14 cellular contexts compared by ENCODE assay signal in the genomic region with DNA sequence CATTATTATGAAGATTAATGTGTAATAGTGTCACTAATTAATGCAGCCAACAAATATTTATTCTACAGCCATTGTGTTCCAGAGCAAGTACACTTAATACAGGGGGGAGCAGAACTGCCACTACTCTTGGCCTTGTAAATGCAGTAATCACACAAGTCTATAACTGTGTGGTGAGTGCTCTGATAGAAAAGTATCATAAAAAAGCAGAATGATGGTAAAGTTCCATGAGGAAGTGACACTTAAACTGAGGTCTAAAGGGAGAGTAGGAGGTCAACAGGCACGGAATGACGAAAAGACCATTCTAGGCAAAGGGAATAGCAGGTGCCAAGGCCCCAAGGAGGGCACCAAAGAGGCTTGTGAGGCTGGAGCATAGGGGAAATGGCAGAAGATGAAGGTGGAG.
A peak's percentile ranks its signal among the peaks of the same experiment; 100 is the strongest.
DNase-seq lines count a peak whose midpoint lies in the region; ATAC-seq, FAIRE-seq and TF ChIP-seq lines count a peak whose summit lies in the region.
"Had no signal": no experiment of that assay in that cellular context is flagged by ENCODE, and none has a peak within 500 bp of the region (broad histone marks: within the 10 kb centered on the region; RNA-seq: fewer than 3 reads in every experiment).

No MANE protein-coding gene starts in this region.

- FAIRE-seq in small intestine (lab: Jason Lieb, UNC), result no peak
- FAIRE-seq: H54 had no signal

- H3K27ac ChIP-seq in 22Rv1, result peak overlapping the region; percentile 86
- H3K27ac ChIP-seq in small intestine (ENCODE audit: low read depth in 1 of 2, low read length in 1 of 2), result no peak overlapping the region
- H3K27ac ChIP-seq: BLaER1, GM23248, HL-60 had no signal

- H3K4me3 ChIP-seq in small intestine (ENCODE audit: low read depth in 1 of 2, low read length in 2 of 2), result no peak overlapping the region
- H3K4me3 ChIP-seq: BLaER1, GM23248 had no signal

- intact Hi-C loops in left colon (cut with DNase I, micrococcal nuclease), result no loop called here

- no peaks in the 10 kb centered on the region for H3K27me3 ChIP-seq in small intestine (ENCODE audit: control insufficient read depth in 2 of 2, insufficient read depth in 2 of 2, low read length in 2 of 2)
- H3K27me3 ChIP-seq: BLaER1 had no signal

- H3K36me3 ChIP-seq in small intestine (ENCODE audit: control insufficient read depth in 2 of 2, insufficient read depth in 2 of 2, low read length in 2 of 2), result no peaks in the 10 kb centered on the region
- H3K36me3 ChIP-seq: BLaER1 had no signal

- peaks cover 2% of the 10 kb centered on the region for H3K9me3 ChIP-seq in small intestine (ENCODE audit: control insufficient read depth, low read depth)

- TF ChIP-seq CTCF in 22Rv1 (IDR thresholded peaks at IDR 0.05), result no peak

- peaks cover 0 to 3% of the 10 kb centered on the region in 2 donors for H3K4me1 ChIP-seq in small intestine (ENCODE audit: control insufficient read depth in 2 of 2, insufficient read depth in 1 of 2, low read depth in 1 of 2, low read length in 1 of 2)
- H3K4me1 ChIP-seq: BLaER1 had no signal

- peak; percentile 76 for ATAC-seq in left colon
- no peak for ATAC-seq in GM18858 (IDR thresholded peaks at IDR 0.05; ENCODE audit: unreplicated experiment)
- ATAC-seq in SK-N-SH treated with all-trans-retinoic acid at 6 μM for 48 hours, result no peak
- ATAC-seq: HCT116 had no signal

- 28 to 63% (median 51%) methylated on average over 2 of the region's 2 CpGs for WGBS in small intestine, 3 donors

- DNase-seq in MV-4-11 (lab: John Stamatoyannopoulos, UW) (peak; percentile 28), left colon (no peak), small intestine (peak; percentile 14), DMS53 (lab: John Stamatoyannopoulos, UW) (no peak), NCI-H345 treated with DMSO at 0.1 percent for 48 hours (lab: John Stamatoyannopoulos, UW; ENCODE audit: unreplicated experiment) (no peak)
- DNase-seq: AML-193, GM23248 had no signal

TF ChIP-seq in SK-N-SH treated with all-trans-retinoic acid at 6 μM for 48 hours, 23 proteins besides CTCF, POLR2A, EP300 and RAD21:
- TF ChIP-seq, protein P1, sequence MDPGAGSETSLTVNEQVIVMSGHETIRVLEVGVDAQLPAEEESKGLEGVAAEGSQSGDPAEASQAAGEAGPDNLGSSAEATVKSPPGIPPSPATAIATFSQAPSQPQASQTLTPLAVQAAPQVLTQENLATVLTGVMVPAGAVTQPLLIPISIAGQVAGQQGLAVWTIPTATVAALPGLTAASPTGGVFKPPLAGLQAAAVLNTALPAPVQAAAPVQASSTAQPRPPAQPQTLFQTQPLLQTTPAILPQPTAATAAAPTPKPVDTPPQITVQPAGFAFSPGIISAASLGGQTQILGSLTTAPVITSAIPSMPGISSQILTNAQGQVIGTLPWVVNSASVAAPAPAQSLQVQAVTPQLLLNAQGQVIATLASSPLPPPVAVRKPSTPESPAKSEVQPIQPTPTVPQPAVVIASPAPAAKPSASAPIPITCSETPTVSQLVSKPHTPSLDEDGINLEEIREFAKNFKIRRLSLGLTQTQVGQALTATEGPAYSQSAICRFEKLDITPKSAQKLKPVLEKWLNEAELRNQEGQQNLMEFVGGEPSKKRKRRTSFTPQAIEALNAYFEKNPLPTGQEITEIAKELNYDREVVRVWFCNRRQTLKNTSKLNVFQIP (CRISPR knock-in tag; IDR thresholded peaks at IDR 0.05; ENCODE audit: borderline replicate concordance, low read depth), result no peak
- no peak for TF ChIP-seq PATZ1 (CRISPR knock-in tag; IDR thresholded peaks at IDR 0.05; ENCODE audit: borderline replicate concordance)
- no peak for TF ChIP-seq ZFP30 (CRISPR knock-in tag; IDR thresholded peaks at IDR 0.05)
- no peak for TF ChIP-seq PPARA (CRISPR knock-in tag; IDR thresholded peaks at IDR 0.05; ENCODE audit: borderline replicate concordance)
- no peak for TF ChIP-seq TOX (CRISPR knock-in tag; IDR thresholded peaks at IDR 0.05; ENCODE audit: borderline replicate concordance)
- no peak for TF ChIP-seq ZFP3 (CRISPR knock-in tag; IDR thresholded peaks at IDR 0.05)
- TF ChIP-seq, protein P2, sequence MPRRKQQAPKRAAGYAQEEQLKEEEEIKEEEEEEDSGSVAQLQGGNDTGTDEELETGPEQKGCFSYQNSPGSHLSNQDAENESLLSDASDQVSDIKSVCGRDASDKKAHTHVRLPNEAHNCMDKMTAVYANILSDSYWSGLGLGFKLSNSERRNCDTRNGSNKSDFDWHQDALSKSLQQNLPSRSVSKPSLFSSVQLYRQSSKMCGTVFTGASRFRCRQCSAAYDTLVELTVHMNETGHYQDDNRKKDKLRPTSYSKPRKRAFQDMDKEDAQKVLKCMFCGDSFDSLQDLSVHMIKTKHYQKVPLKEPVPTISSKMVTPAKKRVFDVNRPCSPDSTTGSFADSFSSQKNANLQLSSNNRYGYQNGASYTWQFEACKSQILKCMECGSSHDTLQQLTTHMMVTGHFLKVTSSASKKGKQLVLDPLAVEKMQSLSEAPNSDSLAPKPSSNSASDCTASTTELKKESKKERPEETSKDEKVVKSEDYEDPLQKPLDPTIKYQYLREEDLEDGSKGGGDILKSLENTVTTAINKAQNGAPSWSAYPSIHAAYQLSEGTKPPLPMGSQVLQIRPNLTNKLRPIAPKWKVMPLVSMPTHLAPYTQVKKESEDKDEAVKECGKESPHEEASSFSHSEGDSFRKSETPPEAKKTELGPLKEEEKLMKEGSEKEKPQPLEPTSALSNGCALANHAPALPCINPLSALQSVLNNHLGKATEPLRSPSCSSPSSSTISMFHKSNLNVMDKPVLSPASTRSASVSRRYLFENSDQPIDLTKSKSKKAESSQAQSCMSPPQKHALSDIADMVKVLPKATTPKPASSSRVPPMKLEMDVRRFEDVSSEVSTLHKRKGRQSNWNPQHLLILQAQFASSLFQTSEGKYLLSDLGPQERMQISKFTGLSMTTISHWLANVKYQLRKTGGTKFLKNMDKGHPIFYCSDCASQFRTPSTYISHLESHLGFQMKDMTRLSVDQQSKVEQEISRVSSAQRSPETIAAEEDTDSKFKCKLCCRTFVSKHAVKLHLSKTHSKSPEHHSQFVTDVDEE (CRISPR knock-in tag; IDR thresholded peaks at IDR 0.05), result no peak
- TF ChIP-seq GLIS3 (CRISPR knock-in tag; IDR thresholded peaks at IDR 0.05), result no peak
- TF ChIP-seq ZC3H10 (CRISPR knock-in tag; IDR thresholded peaks at IDR 0.05), result no peak
- TF ChIP-seq ARNTL (CRISPR knock-in tag; IDR thresholded peaks at IDR 0.05; ENCODE audit: borderline replicate concordance, low read depth), result no peak
- TF ChIP-seq BACH2 (CRISPR knock-in tag; IDR thresholded peaks at IDR 0.05; ENCODE audit: borderline replicate concordance), result no peak
- TF ChIP-seq OSR1 (CRISPR knock-in tag; IDR thresholded peaks at IDR 0.05), result no peak
- no peak for TF ChIP-seq ZNF565 (CRISPR knock-in tag; conservative IDR thresholded peaks at IDR 0.05; ENCODE audit: low read depth)
- TF ChIP-seq RARB (CRISPR knock-in tag; IDR thresholded peaks at IDR 0.05), result no peak

Comparison
In these comparisons a context has a peak if more than half of its experiments do, and no peak if none do; other contexts are left out.
1. DNase-seq: peak in MV-4-11 (single experiment) and small intestine (single experiment); none in left colon (0 of 2), DMS53 (single experiment) and NCI-H345 treated with DMSO at 0.1 percent for 48 hours (single experiment).